6 cellular contexts compared by ENCODE assay signal in the genomic region with DNA sequence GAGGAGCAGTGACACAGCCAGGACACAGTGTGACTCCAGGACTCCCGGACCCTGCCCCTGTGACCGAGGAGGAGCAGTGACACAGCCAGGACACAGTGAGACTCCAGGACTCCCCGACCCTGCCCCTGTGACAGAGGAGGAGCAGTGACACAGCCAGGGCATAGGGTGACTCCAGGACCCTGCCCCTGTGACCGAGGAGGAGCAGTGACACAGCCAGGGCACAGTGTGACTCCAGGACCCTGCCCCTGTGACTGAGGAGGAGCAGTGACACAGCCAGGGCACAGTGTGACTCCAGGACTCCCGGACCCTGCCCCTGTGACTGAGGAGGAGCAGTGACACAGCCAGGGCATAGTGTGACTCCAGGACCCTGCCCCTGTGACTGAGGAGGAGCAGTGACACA. TPM values are rescaled to one million over a fixed set of nuclear protein-coding genes. Genes with fewer than 3 reads are reported as not detected.
A peak's percentile ranks its signal among the peaks of the same experiment; 100 is the strongest.
DNase-seq lines count a peak whose midpoint lies in the region; ATAC-seq and TF ChIP-seq lines count a peak whose summit lies in the region.
"Not testable (repeated sequence)": the region's sequence is repeated elsewhere in the genome, so short reads cannot be mapped to it uniquely, and the experiment has no call there.
"Had no signal": no experiment of that assay in that cellular context is flagged by ENCODE, and none has a peak within 500 bp of the region (broad histone marks: within the 10 kb centered on the region; RNA-seq: fewer than 3 reads in every experiment).

No MANE protein-coding gene starts in this region.

- H3K79me1 ChIP-seq in neuronal stem cell (ENCODE audit: low read depth, low read length) = not testable (repeated sequence)

- H3K18ac ChIP-seq in neuronal stem cell (ENCODE audit: low read length) = not testable (repeated sequence)

- H3K4me3 ChIP-seq in PC-9; lung; neuronal stem cell (ENCODE audit: low read length in 2 of 2): not testable (repeated sequence)

- H3K4me1 ChIP-seq in PC-9 (replicated peaks; ENCODE audit: insufficient read depth); lung (ENCODE audit: control insufficient read depth in 2 of 2, insufficient read depth in 2 of 2, low read length in 2 of 2); neuronal stem cell (ENCODE audit: control insufficient read depth in 2 of 2, insufficient read depth in 1 of 2, low read depth in 1 of 2, low read length in 2 of 2): not testable (repeated sequence)

- H3K27me3 ChIP-seq in PC-9 (ENCODE audit: insufficient read depth, low read depth); lung (ENCODE audit: control insufficient read depth, insufficient read depth); neuronal stem cell (ENCODE audit: control insufficient read depth in 3 of 3, insufficient read depth in 3 of 3, low read depth in 1 of 3, low read length in 3 of 3): not testable (repeated sequence)

- not testable (repeated sequence) for H3K9me2 ChIP-seq in PC-9 (ENCODE audit: insufficient read depth)

- H2BK12ac ChIP-seq in neuronal stem cell (ENCODE audit: low read length) = not testable (repeated sequence)

- H3K79me2 ChIP-seq in PC-9 (ENCODE audit: low read depth) = not testable (repeated sequence)

- H4K91ac ChIP-seq in neuronal stem cell (ENCODE audit: low read depth, low read length, poor library complexity) = not testable (repeated sequence)

- H2AFZ ChIP-seq in PC-9; neuronal stem cell (ENCODE audit: low read length): not testable (repeated sequence)

- H2BK120ac ChIP-seq in neuronal stem cell (ENCODE audit: low read depth, low read length) = not testable (repeated sequence)

- H2BK15ac ChIP-seq in neuronal stem cell (ENCODE audit: low read length) = not testable (repeated sequence)

- H2BK5ac ChIP-seq in neuronal stem cell (ENCODE audit: low read length) = not testable (repeated sequence)

- not testable (repeated sequence) for DNase-seq in PC-9; neuronal stem cell (ENCODE audit: low spot score)
- DNase-seq in islet precursor cell (peak; percentile 14), lung (ENCODE audit: low spot score) (peak; percentile 2), posterior vena cava (ENCODE audit: low spot score) (peak; percentile 25)

- not testable (repeated sequence) for H2AK5ac ChIP-seq in neuronal stem cell (ENCODE audit: low read depth, low read length)

- not testable (repeated sequence) for H4K8ac ChIP-seq in neuronal stem cell (ENCODE audit: low read depth, low read length)

- H3K9me3 ChIP-seq in PC-9 (ENCODE audit: insufficient read depth, low read depth); lung (ENCODE audit: control insufficient read depth in 2 of 2, insufficient read depth in 1 of 2, low read length in 1 of 2); neuronal stem cell (replicated peaks in 1 of 2; ENCODE audit: control insufficient read depth in 2 of 2, insufficient read depth in 1 of 2, low read depth in 1 of 2, low read length in 2 of 2): not testable (repeated sequence)

- 78 to 85% methylated on average over 4 to 5 of the region's 5 CpGs for WGBS in lung, 2 donors
- WGBS in neuronal stem cell (ENCODE audit: extremely low coverage in 2 of 2, insufficient read length in 2 of 2, insufficient replicate concordance in 1 of 2), 2 donors = no CpG with 5 or more reads among the region's 5 CpGs

- H3K23ac ChIP-seq in neuronal stem cell (ENCODE audit: low read depth, low read length, poor library complexity) = not testable (repeated sequence)

- not testable (repeated sequence) for ATAC-seq in lung (ENCODE audit: insufficient read depth, low FRiP score)

- not testable (repeated sequence) for H3F3A ChIP-seq in PC-9 (ENCODE audit: insufficient read depth, low read depth)

- H3K4me2 ChIP-seq in PC-9 = peak overlapping the region; percentile 46; the same call in 1 of the 2 replicates
- H3K4me2 ChIP-seq in neuronal stem cell (ENCODE audit: insufficient read depth, low read length, poor library complexity, severe bottlenecking) = not testable (repeated sequence)

- H3K14ac ChIP-seq in neuronal stem cell (ENCODE audit: low read length) = not testable (repeated sequence)

- TF ChIP-seq CTCF in PC-9 (conservative IDR thresholded peaks at IDR 0.05); lung (IDR thresholded peaks at IDR 0.05; ENCODE audit: control extremely low read depth, extremely low read depth): not testable (repeated sequence)

- H3K9ac ChIP-seq in neuronal stem cell (ENCODE audit: low read depth, low read length, poor library complexity) = peak overlapping the region; percentile 44

- not testable (repeated sequence) for H3K4ac ChIP-seq in neuronal stem cell (ENCODE audit: low read length)

- not testable (repeated sequence) for BruUV-seq in PC-9 (replicated peaks; lab: Mats Ljungman, UMichigan)

- intact Hi-C loops in PC-9 (cut with micrococcal nuclease; ENCODE audit: unreplicated experiment); posterior vena cava (cut with DNase I): not testable (repeated sequence)

- POLR2A ChIA-PET in PC-9 (lab: Charles Lee; ENCODE audit: unreplicated experiment) = not testable (repeated sequence)

- CTCF ChIA-PET in PC-9 (lab: Charles Lee) = not testable (repeated sequence)

- not testable (repeated sequence) for H3K36me3 ChIP-seq in PC-9 (ENCODE audit: low read depth); lung (ENCODE audit: control insufficient read depth in 2 of 2, insufficient read depth in 2 of 2, low read length in 2 of 2); neuronal stem cell (replicated peaks in 1 of 2; ENCODE audit: control insufficient read depth in 2 of 2, insufficient read depth in 2 of 2, low read length in 2 of 2)

- not testable (repeated sequence) for H3K27ac ChIP-seq in PC-9; lung (ENCODE audit: low read depth in 1 of 2, low read length in 1 of 2); neuronal stem cell (replicated peaks; ENCODE audit: low read length)

- not testable (repeated sequence) for H4K20me1 ChIP-seq in PC-9 (ENCODE audit: insufficient read depth)

RNA-seq across cellular contexts. Expression of gene COL6A2, which starts 12.7 kb away (rescaled TPM):
- 22.0 and 25.7 TPM in 2 replicates for total RNA-seq in PC-9 (2021)
- 100 to 1,000 TPM; 350 to 466 TPM for total RNA-seq in lung
- 100 to 1,000 TPM; 192 to 234 TPM for polyA plus RNA-seq in lung
- polyA plus RNA-seq in neuronal stem cell (2013, experiment 1 of 2) = 19.3 TPM
- 19.1 TPM for polyA plus RNA-seq in neuronal stem cell (2013, experiment 2 of 2)
- 1,000 to 10,000 TPM; 1,504 to 1,642 TPM for total RNA-seq in posterior vena cava
- polyA plus RNA-seq: CD14-positive monocyte had no signal

Comparison
In these comparisons a context has a peak if more than half of its experiments do, and no peak if none do; other contexts are left out.
1. RNA of gene COL6A2, which starts 12.7 kb away (total RNA-seq): 1,504 to 1,642 TPM in posterior vena cava and 350 to 466 TPM in lung; 22.0 to 25.7 TPM in PC-9; every median in the first group is over 10 times any median in the second.